ENCODE assay signal across 15 cellular contexts in genomic region chr4:41436365-41437263, GRCh38.
DNase-seq lines count a peak whose midpoint lies in the region; ATAC-seq and TF ChIP-seq lines count a peak whose summit lies in the region.
"Had no signal": no experiment of that assay in that cellular context is flagged by ENCODE, and none has a peak within 500 bp of the region (broad histone marks: within the 10 kb centered on the region; RNA-seq: fewer than 3 reads in every experiment).

No MANE protein-coding gene starts in this region.

- peak overlapping the region; percentile 28 for H3K4me2 ChIP-seq in hepatocyte

- peaks cover 19% of the 10 kb centered on the region for H3K4me1 ChIP-seq in hepatocyte (ENCODE audit: insufficient read depth)
- peaks cover 32 to 58% (median 50%) of the 10 kb centered on the region in 3 donors for H3K4me1 ChIP-seq in skeletal muscle tissue (ENCODE audit: control insufficient read depth in 3 of 3, insufficient read depth in 3 of 3, low read length in 3 of 3)
- H3K4me1 ChIP-seq: Peyer's patch had no signal

- H3K36me3 ChIP-seq in hepatocyte (replicated peaks; ENCODE audit: insufficient read depth, low read depth): no peaks in the 10 kb centered on the region
- H3K36me3 ChIP-seq in skeletal muscle tissue (ENCODE audit: control insufficient read depth in 3 of 3, insufficient read depth in 3 of 3, low read length in 3 of 3): no peaks in the 10 kb centered on the region
- H3K36me3 ChIP-seq: Peyer's patch had no signal

- H3K27me3 ChIP-seq in hepatocyte (no peaks in the 10 kb centered on the region), skeletal muscle tissue (ENCODE audit: control insufficient read depth in 3 of 3, insufficient read depth in 3 of 3, low read length in 3 of 3) (no peaks in the 10 kb centered on the region)
- H3K27me3 ChIP-seq: Peyer's patch had no signal

- H3K4me3 ChIP-seq in hepatocyte (no peak overlapping the region), skeletal muscle tissue (ENCODE audit: low read length in 3 of 3) (peak overlapping the region; percentile 23 to 52 (median 31))
- H3K4me3 ChIP-seq: Peyer's patch had no signal

- H3K9me3 ChIP-seq in hepatocyte (ENCODE audit: low read depth) (no peaks in the 10 kb centered on the region), skeletal muscle tissue (ENCODE audit: control insufficient read depth in 3 of 3, low read length in 3 of 3) (peaks cover 0 to 2% (median 0%) of the 10 kb centered on the region in 3 donors)
- H3K9me3 ChIP-seq: Peyer's patch had no signal

- peak; percentile 14 for ATAC-seq in HG03432 (IDR thresholded peaks at IDR 0.05; ENCODE audit: unreplicated experiment)
- no peak for ATAC-seq in HG02642 (IDR thresholded peaks at IDR 0.05; ENCODE audit: poor library complexity, unreplicated experiment)
- ATAC-seq: stimulated activated naive CD8-positive, alpha-beta T cell treated with anti-CD3 and anti-CD28 coated beads, Interleukin-15, Interleukin-2, amounts not matched to agents 100 U/mL and 50 U/mL, for 24 hours had no signal

- no peaks in the 10 kb centered on the region for H3K79me2 ChIP-seq in hepatocyte

- H2AFZ ChIP-seq in hepatocyte: no peak overlapping the region

- peak overlapping the region; percentile 24 for H3K27ac ChIP-seq in angular gyrus (ENCODE audit: low read depth, low read length)
- peak overlapping the region; percentile 31 for H3K27ac ChIP-seq in hepatocyte
- peak overlapping the region; percentile 38 for H3K27ac ChIP-seq in skeletal muscle tissue (ENCODE audit: low read depth, low read length)
- H3K27ac ChIP-seq: Peyer's patch had no signal

- no peak for TF ChIP-seq CTCF in hepatocyte (IDR thresholded peaks at IDR 0.05; ENCODE audit: poor library complexity)

- no peak for DNase-seq in hepatocyte (ENCODE audit: low spot score)
- DNase-seq in DMS79 treated with DMSO at 0.1 percent for 48 hours (lab: John Stamatoyannopoulos, UW): no peak
- no peak for DNase-seq in posterior vena cava (ENCODE audit: low spot score)
- DNase-seq: activated CD4-positive, alpha-beta memory T cell treated with anti-CD3 and anti-CD28 coated beads, Interleukin-2, amount 10 ng/mL, durations not matched to agents 7 days and 5 days; activated gamma-delta T cell treated with Interleukin-2 at 50 U/mL for 16 hours; CD4-positive, alpha-beta T cell; erythroblast; H9; NCI-H2107; Peyer's patch; stimulated activated naive CD8-positive, alpha-beta T cell treated with anti-CD3 and anti-CD28 coated beads, Interleukin-15, Interleukin-2, amounts not matched to agents 100 U/mL and 50 U/mL, for 24 hours had no signal

- intact Hi-C loops in posterior vena cava (cut with DNase I): no loop called here

- no peaks in the 10 kb centered on the region for H3K9me2 ChIP-seq in hepatocyte (replicated peaks; ENCODE audit: insufficient read depth)

- 60% methylated on average over 8 of the region's 8 CpGs for WGBS in hepatocyte (ENCODE audit: low lambda C conversion rate, missing lambda C conversion rate)

- no peaks in the 10 kb centered on the region for H4K20me1 ChIP-seq in hepatocyte (ENCODE audit: insufficient read depth, poor library complexity, severe bottlenecking)

- peak overlapping the region in 2 of 3 donors; percentile 48 to 61 for H3K9ac ChIP-seq in skeletal muscle tissue (ENCODE audit: low read depth in 1 of 3, low read length in 3 of 3)
